ENCODE assay signal across 8 cellular contexts in the genomic region with DNA sequence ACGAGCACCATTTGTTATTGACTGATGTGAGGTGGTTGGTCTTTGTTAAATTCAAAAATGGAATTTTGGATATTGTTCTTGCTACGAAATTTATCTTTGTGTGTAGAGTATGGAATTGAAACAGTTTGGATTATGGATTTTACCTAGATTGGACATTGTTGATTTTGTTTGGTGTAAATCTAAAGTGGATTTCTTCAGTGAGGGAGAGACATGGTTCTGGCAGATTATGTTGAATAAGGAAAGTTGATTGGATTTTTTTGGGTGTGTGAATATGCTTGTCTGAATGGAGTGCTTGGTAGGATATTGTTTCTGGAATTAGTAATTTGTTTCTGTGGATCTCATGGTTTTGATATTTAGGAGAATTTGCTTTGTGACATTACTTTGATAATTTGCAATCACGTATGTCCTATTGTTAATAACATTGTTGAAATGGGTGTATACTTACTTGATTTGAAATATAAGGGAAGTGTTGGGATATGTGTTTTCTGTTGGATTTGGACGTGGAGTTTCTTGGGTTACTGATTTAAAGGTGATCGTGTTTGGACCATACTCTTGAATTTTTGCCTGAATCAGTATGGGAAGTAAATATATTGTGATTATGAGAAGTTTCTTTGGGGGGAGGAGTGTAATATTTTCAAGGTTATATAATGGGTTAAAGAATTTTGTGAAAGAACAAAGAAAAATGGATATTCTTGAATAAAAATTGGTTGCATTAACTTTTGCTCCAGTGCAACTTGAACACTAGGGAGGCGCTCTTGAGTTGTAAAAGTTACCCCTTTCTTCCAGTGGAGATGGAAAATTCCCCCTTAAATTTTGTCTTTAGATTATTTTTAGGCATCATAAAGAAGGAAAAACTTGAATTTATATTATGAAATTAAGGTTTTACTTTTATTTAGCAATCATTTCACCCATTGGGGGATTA. TPM values are rescaled to one million over a fixed set of nuclear protein-coding genes. Genes with fewer than 3 reads are reported as not detected.
DNase-seq lines count a peak whose midpoint lies in the region; ATAC-seq, FAIRE-seq and TF ChIP-seq lines count a peak whose summit lies in the region.

No MANE protein-coding gene starts in this region.

- intact Hi-C loops in activated CD4-positive, alpha-beta memory T cell treated with anti-CD3 and anti-CD28 coated beads for 36 hours (cut with micrococcal nuclease) = no loop called here
- intact Hi-C loops in kidney (cut with DNase I) (no loop called here), vagina (cut with DNase I) (no loop called here)

- peaks cover 3% of the 10 kb centered on the region for H3K27me3 Mint-ChIP-seq in activated CD4-positive, alpha-beta memory T cell treated with anti-CD3 and anti-CD28 coated beads for 36 hours

- peaks cover 40% of the 10 kb centered on the region for H3K79me2 ChIP-seq in mesendoderm (ENCODE audit: control insufficient read depth, insufficient read depth, low read length)

- no peak overlapping the region for H3K4me2 ChIP-seq in mesendoderm (ENCODE audit: low read length)

- H3K4me1 Mint-ChIP-seq in activated CD4-positive, alpha-beta memory T cell treated with anti-CD3 and anti-CD28 coated beads for 36 hours (ENCODE audit: low read depth) = peaks cover 53% of the 10 kb centered on the region

- H2BK5ac ChIP-seq in mesendoderm (ENCODE audit: low read length) = no peak overlapping the region

- no peak overlapping the region for H2BK15ac ChIP-seq in mesendoderm (replicated peaks; ENCODE audit: low read depth)

- no peak overlapping the region for H4K5ac ChIP-seq in mesendoderm (ENCODE audit: low read length)

- POLR2A ChIA-PET in HEK293 (lab: Yijun Ruan, JAX) = interaction anchor here (0.6 to 6.6 kb wide), 19 partner anchors 8 to 102 kb away, joined by 3 to 226 read pairs (median 6); no protein-coding TSS in a partner anchor
- POLR2A ChIA-PET in activated CD4-positive, alpha-beta memory T cell treated with anti-CD3 and anti-CD28 coated beads for 36 hours (lab: Charles Lee) = interaction anchor here (0.9 to 11.6 kb wide), 11 partner anchors 10 to 102 kb away, joined by 3 to 733 read pairs (median 11); no protein-coding TSS in a partner anchor

- no peak overlapping the region for H3K4ac ChIP-seq in mesendoderm (ENCODE audit: low read depth, low read length)

- H3K9me3 ChIP-seq in HEK293 (ENCODE audit: control insufficient read depth, insufficient read depth, low read depth, low read length) = no peaks in the 10 kb centered on the region
- no peaks in the 10 kb centered on the region for H3K9me3 ChIP-seq in kidney (ENCODE audit: control insufficient read depth in 1 of 2, low read length in 2 of 2)
- H3K9me3 ChIP-seq in vagina = no peaks in the 10 kb centered on the region

- H3K27ac Mint-ChIP-seq in activated CD4-positive, alpha-beta memory T cell treated with anti-CD3 and anti-CD28 coated beads for 36 hours = peak overlapping the region; percentile 76

- CTCF ChIA-PET in HEK293 (lab: Yijun Ruan, JAX) = interaction anchor here (0.7 to 2.4 kb wide), 15 partner anchors 9 to 102 kb away, joined by 3 to 24 read pairs (median 5); no protein-coding TSS in a partner anchor
- CTCF ChIA-PET in activated CD4-positive, alpha-beta memory T cell treated with anti-CD3 and anti-CD28 coated beads for 36 hours (lab: Charles Lee) = interaction anchor here (0.7 to 5.6 kb wide), 9 partner anchors 9 to 90 kb away, joined by 3 to 69 read pairs (median 9); no protein-coding TSS in a partner anchor

- H3K79me1 ChIP-seq in mesendoderm (ENCODE audit: low read length) = no peaks in the 10 kb centered on the region

- TF ChIP-seq CTCF in AG09319 (IDR thresholded peaks at IDR 0.05; ENCODE audit: low read depth, low read length) (peak; percentile 24), HEK293 (tag by site-specific recombination; IDR thresholded peaks at IDR 0.05) (no peak), kidney (IDR thresholded peaks at IDR 0.05; ENCODE audit: borderline replicate concordance, extremely low read depth, insufficient read depth) (no peak), vagina (IDR thresholded peaks at IDR 0.05) (no peak)

- H3K4me3 ChIP-seq in HEK293 (ENCODE audit: low read depth, low read length) = no peak overlapping the region
- H3K4me3 ChIP-seq in kidney (ENCODE audit: low read length in 2 of 2) = peak overlapping the region in 1 of 2 donors; percentile 90
- peak overlapping the region; percentile 50 to 55 for H3K4me3 ChIP-seq in vagina
- H3K4me3 ChIP-seq in mesendoderm (ENCODE audit: low read length) = no peak overlapping the region

- peak overlapping the region; percentile 40 for H3K4me3 Mint-ChIP-seq in activated CD4-positive, alpha-beta memory T cell treated with anti-CD3 and anti-CD28 coated beads for 36 hours

- H3K27ac ChIP-seq in HEK293 (ENCODE audit: extremely low read depth, low read depth, low read length) = peak overlapping the region; percentile 95
- peak overlapping the region; percentile 96 to 98 for H3K27ac ChIP-seq in kidney (ENCODE audit: low read depth in 2 of 2, low read length in 2 of 2)
- peak overlapping the region; percentile 97 for H3K27ac ChIP-seq in vagina
- no peak overlapping the region for H3K27ac ChIP-seq in mesendoderm (ENCODE audit: low read depth, low read length)

- no peak for TF ChIP-seq POLR2A in vagina (IDR thresholded peaks at IDR 0.05)

- H4K8ac ChIP-seq in mesendoderm (ENCODE audit: low read depth, low read length) = no peak overlapping the region

- H3K9me3 Mint-ChIP-seq in activated CD4-positive, alpha-beta memory T cell treated with anti-CD3 and anti-CD28 coated beads for 36 hours = peaks cover 7% of the 10 kb centered on the region

- H2BK120ac ChIP-seq in mesendoderm (ENCODE audit: low read depth, low read length) = no peak overlapping the region

- peaks cover 11% of the 10 kb centered on the region for H3K4me1 ChIP-seq in HEK293 (ENCODE audit: control insufficient read depth, insufficient read depth, low read length)
- H3K4me1 ChIP-seq in kidney (ENCODE audit: control insufficient read depth in 1 of 2, insufficient read depth in 1 of 2, low read depth in 1 of 2, low read length in 2 of 2) = peaks cover 3 to 16% of the 10 kb centered on the region in 2 donors
- H3K4me1 ChIP-seq in vagina = peaks cover 59% of the 10 kb centered on the region
- H3K4me1 ChIP-seq in mesendoderm (ENCODE audit: control insufficient read depth, low read depth, low read length) = no peaks in the 10 kb centered on the region

- no peak for DNase-seq in AG09319 (ENCODE audit: extremely low read depth, low read depth)
- no peak for DNase-seq in activated CD4-positive, alpha-beta memory T cell treated with anti-CD3 and anti-CD28 coated beads for 36 hours
- DNase-seq in kidney = no peak
- no peak for DNase-seq in vagina (ENCODE audit: extremely low spot score in 2 of 2)
- no peak for DNase-seq in mesendoderm

- no peak overlapping the region for H3K56ac ChIP-seq in mesendoderm (ENCODE audit: low read length)

- 100% methylated on average over 2 of the region's 6 CpGs for WGBS in mesendoderm (ENCODE audit: extremely low coverage, insufficient coverage, low lambda C conversion rate)

- H3K9ac ChIP-seq in kidney (ENCODE audit: low read length in 2 of 2) = no peak overlapping the region
- no peak overlapping the region for H3K9ac ChIP-seq in mesendoderm (ENCODE audit: low read length)

- H3K23ac ChIP-seq in mesendoderm (ENCODE audit: low read length) = no peak overlapping the region

- no peak overlapping the region for H2AK5ac ChIP-seq in mesendoderm (ENCODE audit: low read length)

- H3K18ac ChIP-seq in mesendoderm (ENCODE audit: low read length) = no peak overlapping the region

- no peak for ATAC-seq in HG02798 (IDR thresholded peaks at IDR 0.05; ENCODE audit: poor library complexity, unreplicated experiment)
- ATAC-seq in HG03460 (IDR thresholded peaks at IDR 0.05; ENCODE audit: unreplicated experiment) = no peak

- no peak for FAIRE-seq in kidney (lab: Jason Lieb, UNC)

- no peaks in the 10 kb centered on the region for H3K27me3 ChIP-seq in vagina
- H3K27me3 ChIP-seq in mesendoderm (ENCODE audit: insufficient read depth, low read length, poor library complexity) = no peaks in the 10 kb centered on the region

- H3K36me3 Mint-ChIP-seq in activated CD4-positive, alpha-beta memory T cell treated with anti-CD3 and anti-CD28 coated beads for 36 hours = peaks cover 76% of the 10 kb centered on the region

- H3K36me3 ChIP-seq in HEK293 (ENCODE audit: control insufficient read depth in 2 of 2, insufficient read depth in 1 of 2, low read length in 2 of 2) (peaks cover 41 to 46% of the 10 kb centered on the region in 2 experiments), kidney (ENCODE audit: control insufficient read depth in 1 of 2, insufficient read depth in 2 of 2, low read length in 2 of 2) (peaks cover 2 to 21% of the 10 kb centered on the region in 2 donors), vagina (peaks cover 0 to 21% of the 10 kb centered on the region in 2 donors), mesendoderm (ENCODE audit: control insufficient read depth, insufficient read depth, low read length) (no peaks in the 10 kb centered on the region)

TF ChIP-seq in HEK293, 187 proteins besides CTCF, POLR2A, EP300 and RAD21 (continues in another document):
- TF ChIP-seq SCRT2 (tag by site-specific recombination; IDR thresholded peaks at IDR 0.05) (no peak), ZNF335 (tag by site-specific recombination; conservative IDR thresholded peaks at IDR 0.05) (no peak), SP2 (tag by site-specific recombination; IDR thresholded peaks at IDR 0.05) (no peak), ZNF274 (IDR thresholded peaks at IDR 0.05; ENCODE audit: low read length) (no peak), ZNF274 (tag by site-specific recombination; IDR thresholded peaks at IDR 0.05; ENCODE audit: borderline replicate concordance) (no peak), ZNF501 (tag by site-specific recombination; IDR thresholded peaks at IDR 0.05) (no peak), SETDB1 (IDR thresholded peaks at IDR 0.05; ENCODE audit: insufficient read length, low read length) (peak; percentile 36), ZNF600 (tag by site-specific recombination; IDR thresholded peaks at IDR 0.05) (peak; percentile 93), ZNF660 (tag by site-specific recombination; IDR thresholded peaks at IDR 0.05) (peak; percentile 11; the same call in 1 of the 2 replicates)
- TF ChIP-seq, protein P1, sequence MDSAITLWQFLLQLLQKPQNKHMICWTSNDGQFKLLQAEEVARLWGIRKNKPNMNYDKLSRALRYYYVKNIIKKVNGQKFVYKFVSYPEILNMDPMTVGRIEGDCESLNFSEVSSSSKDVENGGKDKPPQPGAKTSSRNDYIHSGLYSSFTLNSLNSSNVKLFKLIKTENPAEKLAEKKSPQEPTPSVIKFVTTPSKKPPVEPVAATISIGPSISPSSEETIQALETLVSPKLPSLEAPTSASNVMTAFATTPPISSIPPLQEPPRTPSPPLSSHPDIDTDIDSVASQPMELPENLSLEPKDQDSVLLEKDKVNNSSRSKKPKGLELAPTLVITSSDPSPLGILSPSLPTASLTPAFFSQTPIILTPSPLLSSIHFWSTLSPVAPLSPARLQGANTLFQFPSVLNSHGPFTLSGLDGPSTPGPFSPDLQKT (IDR thresholded peaks at IDR 0.05; ENCODE audit: borderline replicate concordance, low read depth, low read length) = no peak

RNA-seq across cellular contexts. Expression of gene CHD2, which starts 0.9 kb away (rescaled TPM):
- total RNA-seq in activated CD4-positive, alpha-beta memory T cell treated with anti-CD3 and anti-CD28 coated beads for 36 hours = 100 to 1,000 TPM; 113 to 121 TPM
- total RNA-seq in kidney = 137 TPM
- polyA plus RNA-seq in kidney (ENCODE audit: insufficient read depth, low read depth, low replicate concordance) = 22.5 TPM
- total RNA-seq in vagina = 100 TPM
- 46.2 TPM for polyA plus RNA-seq in mesendoderm (2013, experiment 1 of 2)
- polyA plus RNA-seq in mesendoderm (2013, experiment 2 of 2) = 51.0 TPM

Comparison
In these comparisons a context has a peak if more than half of its experiments do, and no peak if none do; other contexts are left out.
1. H3K4me3 ChIP-seq: peak in vagina (2 of 2); none in HEK293 (single experiment) and mesendoderm (single experiment).